24 cellular contexts compared by ENCODE assay signal in the genomic region with DNA sequence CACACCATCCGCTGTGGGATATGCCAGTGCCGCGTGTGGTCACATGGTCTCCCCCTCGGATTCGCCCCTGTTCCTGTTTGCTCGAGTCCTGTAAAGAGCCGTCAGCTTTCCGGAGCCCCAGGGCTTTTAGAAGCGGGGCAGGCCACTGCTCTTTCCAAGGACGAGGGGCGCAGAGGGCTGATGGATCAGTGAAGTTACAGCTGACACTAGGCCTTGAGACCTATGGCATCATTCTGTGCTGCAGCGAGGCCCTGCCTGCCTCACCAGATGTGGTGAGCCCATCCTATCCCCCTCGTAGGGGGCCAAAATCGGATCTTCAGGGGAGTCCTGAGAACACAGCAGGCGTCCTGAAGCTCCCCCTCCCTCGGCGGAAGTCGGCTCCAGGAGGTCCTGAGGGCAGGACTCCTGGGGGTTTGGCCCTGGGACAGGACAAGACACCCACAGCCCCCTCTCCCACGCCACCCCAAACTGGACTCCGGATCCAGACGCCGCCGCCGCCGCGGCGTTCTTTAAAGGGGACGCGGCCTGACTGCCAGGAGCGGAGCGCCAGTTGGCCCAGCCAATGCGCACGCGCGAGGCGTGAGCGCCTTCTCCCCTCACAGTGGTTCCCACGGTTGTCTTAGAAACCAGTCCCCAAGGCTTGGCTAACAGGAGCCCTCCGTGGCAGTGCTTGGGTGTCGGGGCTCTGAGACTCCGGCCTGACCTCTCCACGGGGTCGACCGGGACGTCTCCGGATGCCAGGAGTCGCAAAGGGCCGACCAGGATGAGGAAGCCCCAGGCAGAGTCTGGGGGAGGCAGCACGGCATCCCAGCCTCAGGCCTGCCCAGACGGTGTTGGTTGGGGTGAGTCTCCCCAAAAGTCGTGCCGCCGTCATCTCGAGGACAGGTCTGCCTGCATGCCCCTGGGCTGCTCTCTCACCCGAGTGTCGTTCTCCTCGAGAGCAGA.
"Had no signal": no experiment of that assay in that cellular context is flagged by ENCODE, and none has a peak within 500 bp of the region (broad histone marks: within the 10 kb centered on the region; RNA-seq: fewer than 3 reads in every experiment).

No MANE protein-coding gene starts in this region.

- H3K27ac ChIP-seq: coronary artery, esophagus muscularis mucosa, foreskin keratinocyte, gastroesophageal sphincter, heart left ventricle, hepatocyte, left ventricle myocardium inferior, lower lobe of right lung, prostate gland, right lobe of liver, suprapubic skin, thyroid gland, uterus had no signal

- H3K27me3 ChIP-seq: esophagus muscularis mucosa, foreskin keratinocyte, gastroesophageal sphincter, heart left ventricle, hepatocyte, right lobe of liver, suprapubic skin, thyroid gland, uterus had no signal

- H3K36me3 ChIP-seq: esophagus muscularis mucosa, gastroesophageal sphincter, heart left ventricle, left ventricle myocardium inferior, lower lobe of right lung, prostate gland, right lobe of liver, suprapubic skin, thyroid gland, uterus had no signal

- FAIRE-seq: endothelial cell of umbilical vein, small intestine had no signal

- DNase-seq: dermis blood vessel endothelial cell; effector memory CD4-positive, alpha-beta T cell; foreskin keratinocyte; left cardiac atrium; left ventricle myocardium inferior; lower lobe of right lung; naive thymus-derived CD8-positive, alpha-beta T cell; nephron progenitor cell; nucleus accumbens; right lobe of liver; small intestine; stimulated activated CD4-positive, alpha-beta T cell treated with anti-CD3 and anti-CD28 coated beads, Interleukin-15, amount 100 ng/mL, for 24 hours; stimulated activated CD4-positive, alpha-beta T cell treated with anti-CD3 and anti-CD28 coated beads, Interleukin-2, amount 100 ng/mL, for 48 hours; stimulated activated naive B cell treated with anti-CD40 and anti-IgM and Interleukin-4, amounts not matched to agents 10 μg/mL and 1 μg/mL and 100 μg/mL, for 72 hours; thyroid gland; uterus had no signal

- H3K4me1 ChIP-seq: esophagus muscularis mucosa, foreskin keratinocyte, gastroesophageal sphincter, heart left ventricle, left ventricle myocardium inferior, lower lobe of right lung, prostate gland, right lobe of liver, suprapubic skin, thyroid gland, uterus had no signal

- H3K9me3 ChIP-seq: lower lobe of right lung, prostate gland, right lobe of liver, thyroid gland, uterus had no signal

- H3K4me3 ChIP-seq: coronary artery, esophagus muscularis mucosa, gastroesophageal sphincter, heart left ventricle, hepatocyte, left ventricle myocardium inferior, lower lobe of right lung, prostate gland, right lobe of liver, suprapubic skin, thyroid gland, uterus had no signal
